In the genomic region with DNA sequence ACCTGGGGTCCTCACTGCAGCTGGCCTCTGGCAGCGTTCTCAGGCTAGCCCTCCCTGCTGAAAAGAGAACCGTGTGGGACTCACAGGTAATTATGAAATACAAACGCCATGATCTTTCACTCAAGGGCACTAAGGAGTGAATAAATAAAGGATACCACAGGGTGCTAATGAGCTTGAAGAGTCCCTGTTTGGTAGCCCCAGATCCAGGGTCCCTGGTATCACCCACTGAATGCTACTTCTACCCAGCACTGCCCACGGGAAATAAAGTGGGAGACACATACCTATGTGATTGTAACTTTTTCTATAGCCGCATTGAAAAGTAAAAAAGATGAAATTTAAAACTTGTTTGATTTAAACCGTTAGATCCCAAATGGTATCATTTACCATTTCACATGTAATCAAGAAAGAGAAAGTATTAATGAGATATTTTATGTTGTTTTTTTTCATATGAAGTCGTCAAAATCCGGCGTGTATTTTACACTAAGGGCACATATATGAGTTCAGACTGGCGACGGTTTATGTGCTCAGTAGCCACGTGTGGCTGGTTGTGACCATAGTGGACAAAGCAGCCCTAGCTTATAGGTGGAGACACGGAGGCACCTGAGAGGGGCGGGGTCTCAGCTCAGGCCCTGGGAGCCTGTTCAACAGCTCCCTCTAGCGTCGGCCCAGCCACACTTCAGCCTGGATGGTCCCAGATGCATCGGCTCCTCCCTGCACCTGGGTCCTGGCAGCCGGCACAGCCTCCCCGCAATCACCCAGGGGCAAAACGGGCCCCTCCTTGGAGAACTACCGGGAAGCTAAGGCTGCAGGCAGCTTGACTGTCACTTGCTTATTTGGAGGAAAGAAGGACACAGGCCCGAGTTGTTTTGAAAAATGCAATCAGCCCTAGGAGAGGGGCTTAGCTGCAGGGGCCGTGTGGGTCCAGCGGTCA, we compare ENCODE assay signal across 8 cellular contexts. TPM values are rescaled to one million over a fixed set of nuclear protein-coding genes. Genes with fewer than 3 reads are reported as not detected.
DNase-seq lines count a peak whose midpoint lies in the region; ATAC-seq and TF ChIP-seq lines count a peak whose summit lies in the region.

No MANE protein-coding gene starts in this region.

- TF ChIP-seq POLR2A in prostate gland (IDR thresholded peaks at IDR 0.05) (no peak), vagina (IDR thresholded peaks at IDR 0.05) (no peak)

- peaks cover 43% of the 10 kb centered on the region for H3K4me1 Mint-ChIP-seq in activated naive CD8-positive, alpha-beta T cell (ENCODE audit: low read depth)

- ATAC-seq in HG02588 (IDR thresholded peaks at IDR 0.05; ENCODE audit: unreplicated experiment) = peak; percentile 61

- peak overlapping the region; percentile 90 for H3K27ac Mint-ChIP-seq in activated naive CD8-positive, alpha-beta T cell

- H3K4me1 ChIP-seq in cardiac muscle cell (ENCODE audit: low read depth) = peaks cover 2% of the 10 kb centered on the region
- peaks cover 2% of the 10 kb centered on the region for H3K4me1 ChIP-seq in prostate gland (replicated peaks)
- H3K4me1 ChIP-seq in vagina = peaks cover 54% of the 10 kb centered on the region

- H3K4me3 ChIP-seq in cardiac muscle cell (no peak overlapping the region), prostate gland (no peak overlapping the region), vagina (no peak overlapping the region)

- no peaks in the 10 kb centered on the region for H3K36me3 Mint-ChIP-seq in activated naive CD8-positive, alpha-beta T cell

- peak; percentile 98 for TF ChIP-seq CTCF in GM10266 (IDR thresholded peaks at IDR 0.05; ENCODE audit: control insufficient read depth, insufficient read depth, low read depth, missing control alignments)
- peak; percentile 97 for TF ChIP-seq CTCF in cardiac muscle cell (IDR thresholded peaks at IDR 0.05; ENCODE audit: low read depth, low read length)
- TF ChIP-seq CTCF in prostate gland (IDR thresholded peaks at IDR 0.05) = peak; percentile 87 to 97 (median 92)
- peak; percentile 78 to 88 (median 86) for TF ChIP-seq CTCF in vagina (IDR thresholded peaks at IDR 0.05)

- no peaks in the 10 kb centered on the region for H3K27me3 Mint-ChIP-seq in activated naive CD8-positive, alpha-beta T cell

- no peaks in the 10 kb centered on the region for H3K9me3 ChIP-seq in cardiac muscle cell (ENCODE audit: low read depth)
- no peaks in the 10 kb centered on the region for H3K9me3 ChIP-seq in prostate gland
- H3K9me3 ChIP-seq in vagina = no peaks in the 10 kb centered on the region

- intact Hi-C loops in prostate gland (cut with DNase I) = loop anchor here (5.0 kb wide), 4 partner anchors 67 to 287 kb away; a partner anchor contains a TSS
- intact Hi-C loops in vagina (cut with DNase I) = no loop called here

- H3K27ac ChIP-seq in cardiac muscle cell = no peak overlapping the region
- H3K27ac ChIP-seq in prostate gland = peak overlapping the region; percentile 38 to 47
- peak overlapping the region; percentile 64 for H3K27ac ChIP-seq in vagina

- WGBS in prostate gland = 22% methylated on average over 24 of the region's 24 CpGs

- H3K4me3 Mint-ChIP-seq in activated naive CD8-positive, alpha-beta T cell = peak overlapping the region; percentile 83

- peak; percentile 89 for DNase-seq in GM10266 (ENCODE audit: extremely low spot score)
- peak; percentile 35 for DNase-seq in NCI-H1092 (lab: John Stamatoyannopoulos, UW)
- peak; percentile 39 for DNase-seq in SKM-1 treated with dmso at 0.1 percent for 144 hours (lab: John Stamatoyannopoulos, UW; ENCODE audit: unreplicated experiment)
- peak; percentile 79 to 90 for DNase-seq in cardiac muscle cell (ENCODE audit: low read depth in 1 of 2, low spot score in 1 of 2)
- DNase-seq in prostate gland (ENCODE audit: low spot score) = peak; percentile 84
- DNase-seq in vagina (ENCODE audit: extremely low spot score in 2 of 2) = no peak

- no peaks in the 10 kb centered on the region for H3K9me3 Mint-ChIP-seq in activated naive CD8-positive, alpha-beta T cell (ENCODE audit: low read depth)

- H3K36me3 ChIP-seq in cardiac muscle cell (no peaks in the 10 kb centered on the region), prostate gland (no peaks in the 10 kb centered on the region), vagina (no peaks in the 10 kb centered on the region)

- H3K27me3 ChIP-seq in cardiac muscle cell (no peaks in the 10 kb centered on the region), prostate gland (replicated peaks; ENCODE audit: insufficient read depth) (no peaks in the 10 kb centered on the region), vagina (no peaks in the 10 kb centered on the region)

RNA-seq across cellular contexts. Expression of a gene that starts 39.2 kb away (rescaled TPM):
- total RNA-seq in cardiac muscle cell (129 and 165 TPM in 2 replicates), prostate gland (100 to 1,000 TPM; 147 to 261 TPM), vagina (34.9 TPM)
- 117 and 133 TPM in 2 replicates for polyA plus RNA-seq in cardiac muscle cell

Comparison
In these comparisons a context has a peak if more than half of its experiments do, and no peak if none do; other contexts are left out.
1. DNase-seq: peak in GM10266 (single experiment), NCI-H1092 (single experiment), SKM-1 treated with dmso at 0.1 percent for 144 hours (single experiment), cardiac muscle cell (2 of 2) and prostate gland (single experiment); none in vagina (0 of 2).
2. Peak in every context shown above with its lines, with median percentiles within 50 percentile points of each other: CTCF ChIP-seq.